Comparison of ENCODE assay signal across 13 cellular contexts in genomic region chr19:51800849-51801244, GRCh38. TPM values are rescaled to one million over a fixed set of nuclear protein-coding genes. Genes with fewer than 3 reads are reported as not detected.
"Had no signal": no experiment of that assay in that cellular context is flagged by ENCODE, and none has a peak within 500 bp of the region (broad histone marks: within the 10 kb centered on the region; RNA-seq: fewer than 3 reads in every experiment).

No MANE protein-coding gene starts in this region.

- H3K27ac Mint-ChIP-seq: activated CD4-positive, alpha-beta T cell treated with anti-CD3 and anti-CD28 coated beads, Interleukin-2, amount 10 ng/mL, durations not matched to agents 7 days and 5 days; stimulated activated naive CD8-positive, alpha-beta T cell treated with anti-CD3 and anti-CD28 coated beads, Interleukin-15, amount 100 ng/mL, for 72 hours had no signal

- H3K36me3 ChIP-seq: vagina had no signal

- ATAC-seq: body of pancreas; stimulated activated naive CD8-positive, alpha-beta T cell treated with anti-CD3 and anti-CD28 coated beads, Interleukin-15, amount 100 ng/mL, for 72 hours had no signal

- H3K4me3 ChIP-seq: body of pancreas, vagina had no signal

- H3K4me1 Mint-ChIP-seq: activated CD4-positive, alpha-beta T cell treated with anti-CD3 and anti-CD28 coated beads, Interleukin-2, amount 10 ng/mL, durations not matched to agents 7 days and 5 days; stimulated activated naive CD8-positive, alpha-beta T cell treated with anti-CD3 and anti-CD28 coated beads, Interleukin-15, amount 100 ng/mL, for 72 hours had no signal

- H3K27me3 Mint-ChIP-seq: activated CD4-positive, alpha-beta T cell treated with anti-CD3 and anti-CD28 coated beads, Interleukin-2, amount 10 ng/mL, durations not matched to agents 7 days and 5 days had no signal

- H3K9me3 ChIP-seq: body of pancreas, vagina had no signal

- DNase-seq: activated CD4-positive, alpha-beta T cell treated with anti-CD3 and anti-CD28 coated beads, Interleukin-2, amount 10 ng/mL, durations not matched to agents 7 days and 5 days; activated CD4-positive, CD25-positive, alpha-beta regulatory T cell; activated CD8-positive, alpha-beta memory T cell treated with anti-CD3 and anti-CD28 coated beads for 24 hours; activated naive CD4-positive, alpha-beta T cell treated with Interleukin-2 at 50 U/mL for 16 hours; stimulated activated CD4-positive, alpha-beta T cell treated with anti-CD3 and anti-CD28 coated beads, Interleukin-4, amount 100 ng/mL, for 4 hours; stimulated activated naive CD8-positive, alpha-beta T cell treated with anti-CD3 and anti-CD28 coated beads, Interleukin-15, amount 100 ng/mL, for 72 hours; T-helper 1 cell had no signal

- H3K4me1 ChIP-seq: body of pancreas had no signal

- H3K27ac ChIP-seq: vagina had no signal

- H3K4me3 Mint-ChIP-seq: activated CD4-positive, alpha-beta T cell treated with anti-CD3 and anti-CD28 coated beads, Interleukin-2, amount 10 ng/mL, durations not matched to agents 7 days and 5 days; stimulated activated naive CD8-positive, alpha-beta T cell treated with anti-CD3 and anti-CD28 coated beads, Interleukin-15, amount 100 ng/mL, for 72 hours had no signal

- H3K27me3 ChIP-seq: body of pancreas, vagina had no signal

RNA-seq across cellular contexts. Expression of gene FPR3, which starts 5.9 kb away (rescaled TPM):
- total RNA-seq: activated CD4-positive, alpha-beta T cell treated with anti-CD3 and anti-CD28 coated beads, Interleukin-2, amount 10 ng/mL, durations not matched to agents 7 days and 5 days; dermis blood vessel endothelial cell; epithelial cell of proximal tubule; osteocyte had no signal
- polyA plus RNA-seq: neural cell had no signal

RNA-seq across cellular contexts. Expression of gene FPR2, which starts 39.9 kb away (rescaled TPM):
- total RNA-seq: activated CD4-positive, alpha-beta T cell treated with anti-CD3 and anti-CD28 coated beads, Interleukin-2, amount 10 ng/mL, durations not matched to agents 7 days and 5 days; dermis blood vessel endothelial cell; epithelial cell of proximal tubule; osteocyte; vagina had no signal
- polyA plus RNA-seq: neural cell had no signal

RNA-seq across cellular contexts. Expression of gene FPR1, which starts 49.2 kb away (rescaled TPM):
- total RNA-seq: activated CD4-positive, alpha-beta T cell treated with anti-CD3 and anti-CD28 coated beads, Interleukin-2, amount 10 ng/mL, durations not matched to agents 7 days and 5 days; dermis blood vessel endothelial cell; epithelial cell of proximal tubule; osteocyte had no signal
- polyA plus RNA-seq: neural cell had no signal
